In the genomic region with DNA sequence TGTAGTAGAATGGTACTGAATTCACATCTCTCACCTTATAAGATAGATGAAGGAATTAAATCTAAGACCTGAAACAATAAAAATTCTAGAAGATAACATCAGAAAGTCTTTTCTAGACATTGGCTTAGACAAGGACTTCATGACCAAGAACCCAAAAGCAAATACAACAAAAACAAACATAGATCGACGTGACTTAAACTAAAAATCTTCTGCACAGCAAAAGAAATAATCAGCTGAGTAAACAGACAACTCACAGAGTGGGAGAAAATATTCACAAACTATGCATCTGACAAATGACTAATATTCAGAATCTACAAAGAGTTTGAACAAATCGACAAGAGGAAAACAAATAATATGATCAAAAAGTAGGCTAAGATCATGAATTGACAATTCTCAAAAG, we compare ENCODE assay signal across 29 cellular contexts. TPM values are rescaled to one million over a fixed set of nuclear protein-coding genes. Genes with fewer than 3 reads are reported as not detected.
"Had no signal": no experiment of that assay in that cellular context is flagged by ENCODE, and none has a peak within 500 bp of the region (broad histone marks: within the 10 kb centered on the region; RNA-seq: fewer than 3 reads in every experiment).

No MANE protein-coding gene starts in this region.

- H3K27ac ChIP-seq: neural progenitor cell, ovary, parathyroid adenoma, psoas muscle, skin epidermis, stomach, thoracic aorta, thyroid gland, tibial nerve, upper lobe of left lung, vagina had no signal

- FAIRE-seq: urothelium cell line had no signal

- H3K27me3 ChIP-seq: neural progenitor cell, ovary, stomach, thyroid gland, tibial nerve, upper lobe of left lung, vagina had no signal

- H3K4me2 ChIP-seq: neural progenitor cell had no signal

- ATAC-seq: naive thymus-derived CD4-positive, alpha-beta T cell; natural killer cell; psoas muscle; right cardiac atrium; sciatic nerve; stimulated activated effector memory CD8-positive, alpha-beta T cell treated with anti-CD3 and anti-CD28 coated beads, Interleukin-12 subunit alpha, Interleukin-12 subunit beta, amount 100 ng/mL, for 72 hours; stimulated activated naive B cell treated with anti-CD40 and anti-IgM and Interleukin-4, amounts not matched to agents 10 μg/mL and 1 μg/mL and 100 μg/mL, for 72 hours had no signal

- H2AFZ ChIP-seq: neural progenitor cell, parathyroid adenoma had no signal

- H3K9me3 ChIP-seq: ovary, psoas muscle, stomach, thoracic aorta, thyroid gland, tibial nerve, upper lobe of left lung, vagina had no signal

- H3K9ac ChIP-seq: neural progenitor cell, parathyroid adenoma had no signal

- H3K36me3 ChIP-seq: neural progenitor cell, ovary, stomach, thoracic aorta, thyroid gland, tibial nerve, upper lobe of left lung, vagina had no signal

- DNase-seq: naive thymus-derived CD4-positive, alpha-beta T cell; natural killer cell; occipital lobe; ovary; posterior cingulate gyrus; psoas muscle; right cardiac atrium; stimulated activated CD4-positive, alpha-beta T cell treated with anti-CD3 and anti-CD28 coated beads, Interleukin-15, amount 100 ng/mL, for 24 hours; stimulated activated CD4-positive, alpha-beta T cell treated with anti-CD3 and anti-CD28 coated beads, Interleukin-2, amount 100 ng/mL, for 24 hours; stimulated activated CD4-positive, alpha-beta T cell treated with anti-CD3 and anti-CD28 coated beads, Interleukin-2, amount 100 ng/mL, for 48 hours; stimulated activated CD4-positive, alpha-beta T cell treated with anti-CD3 and anti-CD28 coated beads, Interleukin-4, amount 100 ng/mL, for 24 hours; stimulated activated naive B cell treated with anti-CD40 and anti-IgM and Interleukin-4, amounts not matched to agents 10 μg/mL and 1 μg/mL and 100 μg/mL, for 72 hours; stimulated activated naive CD4-positive, alpha-beta T cell treated with Interleukin-2 at 50 U/mL for 16 hours; stomach; thyroid gland; upper lobe of left lung had no signal

- H3K4me1 ChIP-seq: neural progenitor cell, parathyroid adenoma, psoas muscle, tibial nerve, upper lobe of left lung, vagina had no signal

- H3K4me3 ChIP-seq: neural progenitor cell, ovary, psoas muscle, skin epidermis, stomach, thoracic aorta, thyroid gland, tibial nerve, upper lobe of left lung, vagina had no signal

- H3K79me2 ChIP-seq: parathyroid adenoma had no signal

RNA-seq across cellular contexts. Expression of gene UGT2A3, which starts 38.8 kb away (rescaled TPM):
- total RNA-seq: naive thymus-derived CD4-positive, alpha-beta T cell; natural killer cell; osteoblast; psoas muscle; right cardiac atrium; sciatic nerve; subcutaneous adipose tissue; temporal lobe; thoracic aorta; thyroid gland; tibial nerve; vagina had no signal
- polyA plus RNA-seq: naive thymus-derived CD4-positive, alpha-beta T cell; neural cell; ovary; right cardiac atrium had no signal
